8 cellular contexts compared by ENCODE assay signal in genomic region chr17:27354051-27354490, GRCh38.
DNase-seq lines count a peak whose midpoint lies in the region; ATAC-seq and TF ChIP-seq lines count a peak whose summit lies in the region.

No MANE protein-coding gene starts in this region.

- H3K4me2 ChIP-seq in BLaER1: peak overlapping the region; percentile 79

- H3K27ac ChIP-seq in BLaER1: peak overlapping the region; percentile 90
- peak overlapping the region; percentile 58 for H3K27ac ChIP-seq in HL-60 (replicated peaks)
- H3K27ac ChIP-seq in muscle layer of duodenum (ENCODE audit: low read length): no peak overlapping the region

- peaks cover 4% of the 10 kb centered on the region; the same call in 1 of the 2 replicates for H3K9me3 ChIP-seq in BLaER1
- H3K9me3 ChIP-seq in muscle layer of duodenum (ENCODE audit: control insufficient read depth in 1 of 2, low read length in 2 of 2): no peaks in the 10 kb centered on the region

- H3K4me1 ChIP-seq in BLaER1 (peaks cover 44% of the 10 kb centered on the region), muscle layer of duodenum (ENCODE audit: control insufficient read depth in 1 of 2, insufficient read depth in 2 of 2, low read length in 2 of 2) (peaks cover 0 to 6% of the 10 kb centered on the region in 2 donors)

- H3K36me3 ChIP-seq in BLaER1: no peaks in the 10 kb centered on the region
- H3K36me3 ChIP-seq in muscle layer of duodenum (ENCODE audit: control insufficient read depth in 1 of 2, insufficient read depth in 2 of 2, low read length in 2 of 2): no peaks in the 10 kb centered on the region

- DNase-seq in HL-60 (ENCODE audit: low read depth in 1 of 2, low spot score in 1 of 2) (no peak), cardiac fibroblast (ENCODE audit: low read depth in 2 of 2) (no peak), T1000 (lab: John Stamatoyannopoulos, UW) (no peak), cerebellar cortex (ENCODE audit: low spot score) (no peak), pons (ENCODE audit: low spot score) (no peak)

- peak overlapping the region; percentile 84; the same call in 1 of the 2 replicates for H3K9ac ChIP-seq in BLaER1

- TF ChIP-seq CTCF in HL-60 (IDR thresholded peaks at IDR 0.05; ENCODE audit: insufficient read depth, low read length) (no peak), cardiac fibroblast (IDR thresholded peaks at IDR 0.05; ENCODE audit: low read depth, low read length) (no peak)

- no peak for ATAC-seq in HG02973 (IDR thresholded peaks at IDR 0.05; ENCODE audit: unreplicated experiment)

- H3K4me3 ChIP-seq in BLaER1 (peak overlapping the region; percentile 78), HL-60 (replicated peaks; ENCODE audit: insufficient read depth, low read length) (peak overlapping the region; percentile 68), cardiac fibroblast (replicated peaks in 1 of 2; ENCODE audit: low read depth in 2 of 2, low read length in 2 of 2) (peak overlapping the region; percentile 32 to 49), muscle layer of duodenum (ENCODE audit: low read depth in 1 of 2, low read length in 2 of 2) (peak overlapping the region; percentile 55 to 65)

- H3K27me3 ChIP-seq in BLaER1: no peaks in the 10 kb centered on the region
- no peaks in the 10 kb centered on the region for H3K27me3 ChIP-seq in HL-60 (ENCODE audit: insufficient read depth, poor library complexity, severe bottlenecking)
- H3K27me3 ChIP-seq in muscle layer of duodenum (ENCODE audit: low read depth, low read length): no peaks in the 10 kb centered on the region

- H4K20me1 ChIP-seq in BLaER1: no peaks in the 10 kb centered on the region
